1 cellular context compared by ENCODE assay signal in the genomic region with DNA sequence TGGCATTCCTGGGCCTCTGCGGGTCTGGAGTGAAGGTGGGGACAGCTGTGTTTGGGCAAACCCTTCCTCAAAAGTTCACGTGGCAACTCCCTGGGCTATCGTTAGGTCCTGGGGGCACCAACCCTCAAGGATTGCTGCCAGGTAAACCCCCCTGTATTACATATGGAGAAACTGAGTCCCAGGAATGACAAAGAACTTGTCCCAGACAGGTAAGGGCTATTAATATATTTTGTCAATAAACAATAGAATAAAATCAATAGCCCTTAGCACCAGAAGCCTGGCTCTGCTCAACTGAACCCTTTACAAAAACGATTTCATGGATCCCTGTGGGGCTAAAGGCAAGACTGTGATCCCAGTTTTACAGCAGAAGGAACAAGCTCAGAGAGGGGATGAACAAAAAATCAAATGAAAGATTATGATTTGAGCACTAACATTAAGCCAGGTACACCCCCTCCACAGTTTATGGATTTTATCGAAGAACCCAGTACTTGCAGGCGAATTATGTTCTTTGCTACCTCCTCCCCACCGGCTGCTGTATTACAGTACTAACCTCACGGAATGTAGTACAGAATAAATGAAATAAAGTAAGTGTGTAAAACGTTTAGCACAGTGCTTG.
A peak's percentile ranks its signal among the peaks of the same experiment; 100 is the strongest.
TF ChIP-seq lines count a peak whose summit lies in the region.

No MANE protein-coding gene starts in this region.

TF ChIP-seq in HepG2, 621 proteins besides CTCF, POLR2A, EP300 and RAD21 (continued from another document):
- TF ChIP-seq, protein P1, sequence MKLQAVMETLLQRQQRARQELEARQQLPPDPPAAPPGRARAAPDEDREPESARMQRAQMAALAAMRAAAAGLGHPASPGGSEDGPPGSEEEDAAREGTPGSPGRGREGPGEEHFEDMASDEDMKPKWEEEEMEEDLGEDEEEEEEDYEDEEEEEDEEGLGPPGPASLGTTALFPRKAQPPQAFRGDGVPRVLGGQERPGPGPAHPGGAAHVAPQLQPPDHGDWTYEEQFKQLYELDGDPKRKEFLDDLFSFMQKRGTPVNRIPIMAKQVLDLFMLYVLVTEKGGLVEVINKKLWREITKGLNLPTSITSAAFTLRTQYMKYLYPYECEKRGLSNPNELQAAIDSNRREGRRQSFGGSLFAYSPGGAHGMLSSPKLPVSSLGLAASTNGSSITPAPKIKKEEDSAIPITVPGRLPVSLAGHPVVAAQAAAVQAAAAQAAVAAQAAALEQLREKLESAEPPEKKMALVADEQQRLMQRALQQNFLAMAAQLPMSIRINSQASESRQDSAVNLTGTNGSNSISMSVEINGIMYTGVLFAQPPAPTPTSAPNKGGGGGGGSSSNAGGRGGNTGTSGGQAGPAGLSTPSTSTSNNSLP (IDR thresholded peaks at IDR 0.05; ENCODE audit: low read depth, low read length) = peak; percentile 22
- TF ChIP-seq GATAD2A (CRISPR knock-in tag; IDR thresholded peaks at IDR 0.05) = no peak
- TF ChIP-seq ONECUT2 (CRISPR knock-in tag; IDR thresholded peaks at IDR 0.05) = peak; percentile 67; the same call in 1 of the 2 replicates
- TF ChIP-seq NONO (IDR thresholded peaks at IDR 0.05) = no peak
- 0 out of 2 replicates have a peak, but pooled peaks have one; percentile 22 for TF ChIP-seq NONO (CRISPR knock-in tag; conservative IDR thresholded peaks at IDR 0.05)
- TF ChIP-seq FOXA1 (IDR thresholded peaks at IDR 0.05) = no peak
- TF ChIP-seq FOXA1 (CRISPR knock-in tag; IDR thresholded peaks at IDR 0.05) = no peak
- TF ChIP-seq JUN (CRISPR knock-in tag; IDR thresholded peaks at IDR 0.05) = no peak
- TF ChIP-seq, protein P2, sequence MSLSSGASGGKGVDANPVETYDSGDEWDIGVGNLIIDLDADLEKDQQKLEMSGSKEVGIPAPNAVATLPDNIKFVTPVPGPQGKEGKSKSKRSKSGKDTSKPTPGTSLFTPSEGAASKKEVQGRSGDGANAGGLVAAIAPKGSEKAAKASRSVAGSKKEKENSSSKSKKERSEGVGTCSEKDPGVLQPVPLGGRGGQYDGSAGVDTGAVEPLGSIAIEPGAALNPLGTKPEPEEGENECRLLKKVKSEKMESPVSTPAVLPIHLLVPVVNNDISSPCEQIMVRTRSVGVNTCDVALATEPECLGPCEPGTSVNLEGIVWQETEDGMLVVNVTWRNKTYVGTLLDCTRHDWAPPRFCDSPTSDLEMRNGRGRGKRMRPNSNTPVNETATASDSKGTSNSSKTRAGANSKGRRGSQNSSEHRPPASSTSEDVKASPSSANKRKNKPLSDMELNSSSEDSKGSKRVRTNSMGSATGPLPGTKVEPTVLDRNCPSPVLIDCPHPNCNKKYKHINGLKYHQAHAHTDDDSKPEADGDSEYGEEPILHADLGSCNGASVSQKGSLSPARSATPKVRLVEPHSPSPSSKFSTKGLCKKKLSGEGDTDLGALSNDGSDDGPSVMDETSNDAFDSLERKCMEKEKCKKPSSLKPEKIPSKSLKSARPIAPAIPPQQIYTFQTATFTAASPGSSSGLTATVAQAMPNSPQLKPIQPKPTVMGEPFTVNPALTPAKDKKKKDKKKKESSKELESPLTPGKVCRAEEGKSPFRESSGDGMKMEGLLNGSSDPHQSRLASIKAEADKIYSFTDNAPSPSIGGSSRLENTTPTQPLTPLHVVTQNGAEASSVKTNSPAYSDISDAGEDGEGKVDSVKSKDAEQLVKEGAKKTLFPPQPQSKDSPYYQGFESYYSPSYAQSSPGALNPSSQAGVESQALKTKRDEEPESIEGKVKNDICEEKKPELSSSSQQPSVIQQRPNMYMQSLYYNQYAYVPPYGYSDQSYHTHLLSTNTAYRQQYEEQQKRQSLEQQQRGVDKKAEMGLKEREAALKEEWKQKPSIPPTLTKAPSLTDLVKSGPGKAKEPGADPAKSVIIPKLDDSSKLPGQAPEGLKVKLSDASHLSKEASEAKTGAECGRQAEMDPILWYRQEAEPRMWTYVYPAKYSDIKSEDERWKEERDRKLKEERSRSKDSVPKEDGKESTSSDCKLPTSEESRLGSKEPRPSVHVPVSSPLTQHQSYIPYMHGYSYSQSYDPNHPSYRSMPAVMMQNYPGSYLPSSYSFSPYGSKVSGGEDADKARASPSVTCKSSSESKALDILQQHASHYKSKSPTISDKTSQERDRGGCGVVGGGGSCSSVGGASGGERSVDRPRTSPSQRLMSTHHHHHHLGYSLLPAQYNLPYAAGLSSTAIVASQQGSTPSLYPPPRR (CRISPR knock-in tag; IDR thresholded peaks at IDR 0.05; ENCODE audit: borderline replicate concordance) = 0 out of 2 replicates have a peak, but pooled peaks have one; percentile 3
- TF ChIP-seq SATB2 (CRISPR knock-in tag; IDR thresholded peaks at IDR 0.05) = 0 out of 2 replicates have a peak, but pooled peaks have one; percentile 63
- TF ChIP-seq HMGA1 (CRISPR knock-in tag; conservative IDR thresholded peaks at IDR 0.05) = no peak
- TF ChIP-seq, protein P3, sequence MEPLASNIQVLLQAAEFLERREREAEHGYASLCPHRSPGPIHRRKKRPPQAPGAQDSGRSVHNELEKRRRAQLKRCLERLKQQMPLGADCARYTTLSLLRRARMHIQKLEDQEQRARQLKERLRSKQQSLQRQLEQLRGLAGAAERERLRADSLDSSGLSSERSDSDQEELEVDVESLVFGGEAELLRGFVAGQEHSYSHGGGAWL (CRISPR knock-in tag; IDR thresholded peaks at IDR 0.05) = no peak
- TF ChIP-seq TMF1 (CRISPR knock-in tag; IDR thresholded peaks at IDR 0.05; ENCODE audit: low read depth) = no peak
- TF ChIP-seq RARA (CRISPR knock-in tag; IDR thresholded peaks at IDR 0.05) = 0 out of 2 replicates have a peak, but pooled peaks have one; percentile 1
- no peak for TF ChIP-seq SNAI1 (CRISPR knock-in tag; IDR thresholded peaks at IDR 0.05; ENCODE audit: borderline replicate concordance)
- peak; percentile 14 for TF ChIP-seq HNRNPH1 (optimal IDR thresholded peaks at IDR 0.05; ENCODE audit: low read depth, low read length)
- 0 out of 2 replicates have a peak, but pooled peaks have one; percentile 5 for TF ChIP-seq NCOA2 (CRISPR knock-in tag; IDR thresholded peaks at IDR 0.05)
- TF ChIP-seq NFRKB (IDR thresholded peaks at IDR 0.05) = no peak
- TF ChIP-seq, protein P4, sequence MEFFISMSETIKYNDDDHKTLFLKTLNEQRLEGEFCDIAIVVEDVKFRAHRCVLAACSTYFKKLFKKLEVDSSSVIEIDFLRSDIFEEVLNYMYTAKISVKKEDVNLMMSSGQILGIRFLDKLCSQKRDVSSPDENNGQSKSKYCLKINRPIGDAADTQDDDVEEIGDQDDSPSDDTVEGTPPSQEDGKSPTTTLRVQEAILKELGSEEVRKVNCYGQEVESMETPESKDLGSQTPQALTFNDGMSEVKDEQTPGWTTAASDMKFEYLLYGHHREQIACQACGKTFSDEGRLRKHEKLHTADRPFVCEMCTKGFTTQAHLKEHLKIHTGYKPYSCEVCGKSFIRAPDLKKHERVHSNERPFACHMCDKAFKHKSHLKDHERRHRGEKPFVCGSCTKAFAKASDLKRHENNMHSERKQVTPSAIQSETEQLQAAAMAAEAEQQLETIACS (CRISPR knock-in tag; IDR thresholded peaks at IDR 0.05) = peak; percentile 7; the same call in 1 of the 2 replicates
